Comparison of ENCODE assay signal across 29 cellular contexts in the genomic region with DNA sequence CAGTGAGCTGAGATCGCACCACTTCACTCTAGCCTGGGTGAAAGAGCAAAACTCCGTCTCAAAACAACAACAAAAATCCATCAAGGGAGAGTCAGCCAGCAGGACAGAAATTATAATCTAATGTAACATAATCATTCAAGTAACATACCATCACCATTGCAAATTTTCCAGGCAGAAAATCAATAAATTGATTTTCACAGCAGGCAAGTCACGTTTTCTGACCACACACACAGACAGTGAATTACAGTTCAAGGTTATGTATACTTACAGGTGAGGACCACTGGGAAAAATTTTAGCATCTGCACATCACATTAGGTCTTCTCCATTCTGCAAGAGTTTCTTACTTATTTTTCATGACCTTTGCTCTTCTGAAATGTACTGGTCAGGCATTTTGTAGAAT. TPM values are rescaled to one million over a fixed set of nuclear protein-coding genes. Genes with fewer than 3 reads are reported as not detected.
"Had no signal": no experiment of that assay in that cellular context is flagged by ENCODE, and none has a peak within 500 bp of the region (broad histone marks: within the 10 kb centered on the region; RNA-seq: fewer than 3 reads in every experiment).

No MANE protein-coding gene starts in this region.

- H3K4me3 ChIP-seq: stomach, suprapubic skin, testis, thoracic aorta, thyroid gland, tibial artery, tibial nerve, transverse colon, upper lobe of left lung, upper lobe of right lung, uterus, vagina had no signal

- ATAC-seq: stimulated activated effector memory CD8-positive, alpha-beta T cell treated with anti-CD3 and anti-CD28 coated beads, Interleukin-12 subunit alpha, Interleukin-12 subunit beta, amount 100 ng/mL, for 72 hours; stimulated activated memory B cell treated with anti-CD40 and anti-IgM and Interleukin-4, amounts not matched to agents 10 μg/mL and 1 μg/mL and 100 μg/mL, for 72 hours; stimulated activated naive B cell treated with anti-CD40 and anti-IgM and Interleukin-4, amounts not matched to agents 10 μg/mL and 1 μg/mL and 100 μg/mL, for 72 hours; stimulated activated naive CD8-positive, alpha-beta T cell treated with anti-CD3 and anti-CD28 coated beads, Interleukin-15, amount 100 ng/mL, for 72 hours; stimulated activated naive CD8-positive, alpha-beta T cell treated with anti-CD3 and anti-CD28 coated beads, Interleukin-15, Interleukin-2, amounts not matched to agents 100 U/mL and 50 U/mL, for 24 hours; upper lobe of right lung had no signal

- H3K27me3 ChIP-seq: stomach, suprapubic skin, testis, thyroid gland, tibial artery, tibial nerve, transverse colon, upper lobe of left lung, upper lobe of right lung, uterus, vagina had no signal

- H3K27ac ChIP-seq: stomach, suprapubic skin, testis, thoracic aorta, thyroid gland, tibial artery, tibial nerve, transverse colon, upper lobe of left lung, upper lobe of right lung, uterus, vagina had no signal

- H3K9me3 ChIP-seq: testis, thoracic aorta, thyroid gland, tibial artery, tibial nerve, upper lobe of left lung, upper lobe of right lung, uterus, vagina had no signal

- H3K4me1 ChIP-seq: stomach, suprapubic skin, testis, thyroid gland, tibial artery, tibial nerve, transverse colon, upper lobe of left lung, upper lobe of right lung, uterus, vagina had no signal

- H3K36me3 ChIP-seq: stomach, suprapubic skin, thoracic aorta, thyroid gland, tibial artery, tibial nerve, transverse colon, upper lobe of left lung, upper lobe of right lung, uterus, vagina had no signal

- DNase-seq: stimulated activated CD4-positive, alpha-beta T cell treated with anti-CD3 and anti-CD28 coated beads, Interleukin-2, amount 100 ng/mL, for 48 hours; stimulated activated CD4-positive, alpha-beta T cell treated with anti-CD3 and anti-CD28 coated beads, Interleukin-4, amount 100 ng/mL, for 1 hour; stimulated activated CD4-positive, alpha-beta T cell treated with anti-CD3 and anti-CD28 coated beads, Interleukin-4, amount 100 ng/mL, for 24 hours; stimulated activated CD4-positive, alpha-beta T cell treated with anti-CD3 and anti-CD28 coated beads, Interleukin-4, amount 100 ng/mL, for 4 hours; stimulated activated CD8-positive, alpha-beta memory T cell treated with anti-CD3 and anti-CD28 coated beads, Interleukin-4, amount 100 ng/mL, for 48 hours; stimulated activated naive B cell treated with anti-CD40 and anti-IgM and Interleukin-4, amounts not matched to agents 10 μg/mL and 1 μg/mL and 100 μg/mL, for 72 hours; stimulated activated naive CD4-positive, alpha-beta T cell; stimulated activated naive CD4-positive, alpha-beta T cell treated with Interleukin-2 at 50 U/mL for 16 hours; stimulated activated naive CD8-positive, alpha-beta T cell treated with anti-CD3 and anti-CD28 coated beads, Interleukin-15, amount 100 ng/mL, for 72 hours; stimulated activated naive CD8-positive, alpha-beta T cell treated with anti-CD3 and anti-CD28 coated beads, Interleukin-15, Interleukin-2, amounts not matched to agents 100 U/mL and 50 U/mL, for 24 hours; stomach; substantia nigra; testis; thyroid gland; tibial artery; transverse colon; trophoblast cell; upper lobe of left lung; upper lobe of right lung; uterus had no signal

- FAIRE-seq: urothelium cell line had no signal

RNA-seq across cellular contexts. Expression of gene NPAP1, which starts 29.9 kb away (rescaled TPM):
- total RNA-seq: subcutaneous adipose tissue, suprapubic skin, thoracic aorta, tibial nerve, vagina had no signal
- polyA plus RNA-seq: stomach, thymus had no signal
